Comparison of ENCODE assay signal across 8 cellular contexts in genomic region chr2:231961349-231962166, GRCh38. TPM values are rescaled to one million over a fixed set of nuclear protein-coding genes. Genes with fewer than 3 reads are reported as not detected.
DNase-seq lines count a peak whose midpoint lies in the region; ATAC-seq and TF ChIP-seq lines count a peak whose summit lies in the region.

TSS of gene DIS3L2 (plus strand) at chr2:231961713. CDS start at chr2:232014928, 53,215 bp downstream.

- peak in 36 of 56 donors; percentile 5 to 61 (median 34) for TF ChIP-seq CTCF in dorsolateral prefrontal cortex (IDR thresholded peaks at IDR 0.05 in 54 of 56, conservative IDR thresholded peaks at IDR 0.05 in 2 of 56; ENCODE audit: low read depth in 1 of 56, partially characterized antibody in 56 of 56)
- no peak for TF ChIP-seq CTCF in right lobe of liver (IDR thresholded peaks at IDR 0.05)

- no peaks in the 10 kb centered on the region for H3K9me3 ChIP-seq in right lobe of liver

- peak within 1 kb of the TSS; percentile 14 to 98 (median 92) for H3K27ac ChIP-seq in dorsolateral prefrontal cortex
- peak within 1 kb of the TSS; percentile 47 to 79 (median 54) for H3K27ac ChIP-seq in right lobe of liver

- peak; percentile 48 for TF ChIP-seq POLR2A in right lobe of liver (IDR thresholded peaks at IDR 0.05)

- H3K27me3 ChIP-seq in dorsolateral prefrontal cortex (no peaks in the 10 kb centered on the region), right lobe of liver (no peaks in the 10 kb centered on the region)

- WGBS in right lobe of liver (ENCODE audit: insufficient coverage, low coverage, low lambda C conversion rate, missing lambda C conversion rate): 0% methylated on average over 3 of the region's 83 CpGs

- peaks cover 0 to 8% (median 0%) of the 10 kb centered on the region in 4 donors for H3K4me1 ChIP-seq in right lobe of liver

- peak; percentile 92 for ATAC-seq in GM19351 (IDR thresholded peaks at IDR 0.05; ENCODE audit: unreplicated experiment)
- ATAC-seq in HG03520 (IDR thresholded peaks at IDR 0.05; ENCODE audit: unreplicated experiment): peak; percentile 88
- ATAC-seq in right lobe of liver: peak; percentile 96 to 98 (median 97)

- DNase-seq in C1 segment of cervical spinal cord (lab: John Stamatoyannopoulos, UW) (peak; percentile 30 to 90 (median 78)), NCI-H69 (lab: John Stamatoyannopoulos, UW) (peak; percentile 86), dorsolateral prefrontal cortex (peak; percentile 77 to 89 (median 82)), right lobe of liver (peak; percentile 83 to 87 (median 86))
- peak; percentile 80 for DNase-seq in activated CD4-positive, alpha-beta T cell treated with anti-CD3 and anti-CD28 coated beads, Interleukin-2, amount 50 U/mL, for 48 hours
- peak; percentile 66 to 75 for DNase-seq in stimulated activated CD4-positive, alpha-beta T cell treated with anti-CD3 and anti-CD28 coated beads, Interleukin-4, amount 100 ng/mL, for 4 hours

- no peaks in the 10 kb centered on the region for H3K36me3 ChIP-seq in right lobe of liver

- H3K4me3 ChIP-seq in dorsolateral prefrontal cortex: peak within 1 kb of the TSS; percentile 66 to 100 (median 94)
- H3K4me3 ChIP-seq in right lobe of liver: peak within 1 kb of the TSS; percentile 89 to 97 (median 93)

- intact Hi-C loops in dorsolateral prefrontal cortex (cut with DNase I): loop anchor here in 1 of 2 donors (10.0 kb wide), 1 partner anchor 63 kb away; no protein-coding TSS in a partner anchor
- intact Hi-C loops in right lobe of liver (cut with DNase I): no loop called here

RNA-seq across cellular contexts. Expression of gene DIS3L2, which starts in this region (rescaled TPM):
- total RNA-seq in dorsolateral prefrontal cortex (10 to 100 TPM; 36.1 to 76.8 (median 53.6) TPM), right lobe of liver (10 to 100 TPM in 5 of 6 experiments, 1 to 10 TPM in 1; 8.1 to 22.3 (median 16.7) TPM)

Comparison
In these comparisons a context has a peak if more than half of its experiments do, and no peak if none do; other contexts are left out.
1. Peak in every context shown above with its lines: DNase-seq, ATAC-seq, H3K4me3 ChIP-seq and H3K27ac ChIP-seq.
2. CTCF ChIP-seq: peak in dorsolateral prefrontal cortex (36 of 56); none in right lobe of liver (0 of 4).